29 cellular contexts compared by ENCODE assay signal in genomic region chr2:68932392-68932791, GRCh38. TPM values are rescaled to one million over a fixed set of nuclear protein-coding genes. Genes with fewer than 3 reads are reported as not detected.
"Had no signal": no experiment of that assay in that cellular context is flagged by ENCODE, and none has a peak within 500 bp of the region (broad histone marks: within the 10 kb centered on the region; RNA-seq: fewer than 3 reads in every experiment).

No MANE protein-coding gene starts in this region.

- ATAC-seq: activated CD4-positive, alpha-beta T cell treated with anti-CD3 and anti-CD28 coated beads for 36 hours; activated T-cell treated with anti-CD3 and anti-CD28 coated beads, Interleukin-2, amount 50 U/mL, for 4 hours; left lobe of liver; naive thymus-derived CD8-positive, alpha-beta T cell had no signal

- H3K4me1 ChIP-seq: transverse colon had no signal

- H3K4me3 Mint-ChIP-seq: activated B cell treated with CpG ODN at 0.5 μM for 24 hours; activated CD4-positive, alpha-beta T cell treated with anti-CD3 and anti-CD28 coated beads for 36 hours; activated naive CD8-positive, alpha-beta T cell treated with anti-CD3 and anti-CD28 coated beads for 36 hours; activated T-cell treated with anti-CD3 and anti-CD28 coated beads, Interleukin-2, amount 50 U/mL, for 4 hours; mesothelial cell of epicardium; naive thymus-derived CD8-positive, alpha-beta T cell; stimulated activated naive CD8-positive, alpha-beta T cell treated with anti-CD3 and anti-CD28 coated beads, Interleukin-15, Interleukin-2, amounts not matched to agents 100 ng/mL and 50 ng/mL, for 24 hours had no signal

- DNase-seq: activated B cell treated with CpG ODN at 0.5 μM for 24 hours; activated CD4-positive, alpha-beta T cell treated with anti-CD3 and anti-CD28 coated beads for 36 hours; activated CD4-positive, alpha-beta T cell treated with anti-CD3 and anti-CD28 coated beads, Interleukin-2, amount 50 U/mL, for 4 hours; activated CD8-positive, alpha-beta memory T cell treated with anti-CD3 and anti-CD28 coated beads, Interleukin-2, amount 50 U/mL, for 48 hours; activated naive CD4-positive, alpha-beta T cell treated with Interleukin-2 at 50 U/mL for 16 hours; activated naive CD8-positive, alpha-beta T cell treated with anti-CD3 and anti-CD28 coated beads for 36 hours; activated T-cell treated with anti-CD3 and anti-CD28 coated beads, Interleukin-2, amount 50 U/mL, for 4 hours; amniotic stem cell; foreskin fibroblast; kidney; naive thymus-derived CD8-positive, alpha-beta T cell; retina; stimulated activated CD4-positive, alpha-beta T cell treated with anti-CD3 and anti-CD28 coated beads, Interleukin-4, amount 100 ng/mL, for 4 hours; T-helper 9 cell; transverse colon had no signal

- H3K27ac Mint-ChIP-seq: activated B cell treated with CpG ODN at 0.5 μM for 24 hours; activated CD4-positive, alpha-beta T cell treated with anti-CD3 and anti-CD28 coated beads for 36 hours; activated naive CD8-positive, alpha-beta T cell treated with anti-CD3 and anti-CD28 coated beads for 36 hours; mesothelial cell of epicardium; progenitor cell of endocrine pancreas; stimulated activated naive CD8-positive, alpha-beta T cell treated with anti-CD3 and anti-CD28 coated beads, Interleukin-15, Interleukin-2, amounts not matched to agents 100 ng/mL and 50 ng/mL, for 24 hours had no signal

- H3K9me3 Mint-ChIP-seq: activated naive CD8-positive, alpha-beta T cell treated with anti-CD3 and anti-CD28 coated beads for 36 hours; activated T-cell treated with anti-CD3 and anti-CD28 coated beads, Interleukin-2, amount 50 U/mL, for 4 hours; mesothelial cell of epicardium; naive thymus-derived CD8-positive, alpha-beta T cell; stimulated activated naive CD8-positive, alpha-beta T cell treated with anti-CD3 and anti-CD28 coated beads, Interleukin-15, Interleukin-2, amounts not matched to agents 100 ng/mL and 50 ng/mL, for 24 hours had no signal

- H3K4me1 Mint-ChIP-seq: activated B cell treated with CpG ODN at 0.5 μM for 24 hours; activated CD4-positive, alpha-beta T cell treated with anti-CD3 and anti-CD28 coated beads for 36 hours; activated naive CD8-positive, alpha-beta T cell treated with anti-CD3 and anti-CD28 coated beads for 36 hours; naive thymus-derived CD8-positive, alpha-beta T cell had no signal

- H3K27me3 ChIP-seq: suprapubic skin, transverse colon, vagina had no signal

- H3K27me3 Mint-ChIP-seq: stimulated activated naive CD8-positive, alpha-beta T cell treated with anti-CD3 and anti-CD28 coated beads, Interleukin-15, Interleukin-2, amounts not matched to agents 100 ng/mL and 50 ng/mL, for 24 hours had no signal

- FAIRE-seq: endometrium, kidney had no signal

- H3K4me3 ChIP-seq: lung, suprapubic skin, transverse colon, vagina had no signal

- H3K9me3 ChIP-seq: suprapubic skin, transverse colon, vagina had no signal

- H3K36me3 ChIP-seq: suprapubic skin, transverse colon, vagina had no signal

- H3K27ac ChIP-seq: suprapubic skin, transverse colon, vagina had no signal

- H3K36me3 Mint-ChIP-seq: activated naive CD8-positive, alpha-beta T cell treated with anti-CD3 and anti-CD28 coated beads for 36 hours; mesothelial cell of epicardium; naive thymus-derived CD8-positive, alpha-beta T cell had no signal

RNA-seq across cellular contexts. Expression of gene GKN2, which starts 20.3 kb away (rescaled TPM):
- total RNA-seq: activated B cell treated with CpG ODN at 0.5 μM for 24 hours; activated CD4-positive, alpha-beta T cell treated with anti-CD3 and anti-CD28 coated beads for 36 hours; activated CD8-positive, alpha-beta memory T cell treated with anti-CD3 and anti-CD28 coated beads for 36 hours; activated naive CD8-positive, alpha-beta T cell treated with anti-CD3 and anti-CD28 coated beads for 36 hours; activated T-cell treated with anti-CD3 and anti-CD28 coated beads, Interleukin-2, amount 50 U/mL, for 4 hours; cerebellum; epithelial cell of proximal tubule; fibroblast of lung; kidney; left lobe of liver; mesothelial cell of epicardium; naive thymus-derived CD8-positive, alpha-beta T cell; osteocyte; progenitor cell of endocrine pancreas; suprapubic skin; T-helper 1 cell treated with Interleukin-12 subunit alpha and Interleukin-12 subunit beta and Interleukin-4 antibody, amounts not matched to agents 30 ng/mL and 1 ng/mL, for 36 hours; transverse colon; vagina had no signal
- polyA plus RNA-seq: fibroblast of lung; naive thymus-derived CD8-positive, alpha-beta T cell had no signal

RNA-seq across cellular contexts. Expression of gene GKN1, which starts 42.0 kb away (rescaled TPM):
- total RNA-seq: activated B cell treated with CpG ODN at 0.5 μM for 24 hours; activated CD4-positive, alpha-beta T cell treated with anti-CD3 and anti-CD28 coated beads for 36 hours; activated CD8-positive, alpha-beta memory T cell treated with anti-CD3 and anti-CD28 coated beads for 36 hours; activated naive CD8-positive, alpha-beta T cell treated with anti-CD3 and anti-CD28 coated beads for 36 hours; activated T-cell treated with anti-CD3 and anti-CD28 coated beads, Interleukin-2, amount 50 U/mL, for 4 hours; cerebellum; epithelial cell of proximal tubule; fibroblast of lung; kidney; left lobe of liver; lung; mesothelial cell of epicardium; naive thymus-derived CD8-positive, alpha-beta T cell; osteocyte; progenitor cell of endocrine pancreas; suprapubic skin; T-helper 1 cell treated with Interleukin-12 subunit alpha and Interleukin-12 subunit beta and Interleukin-4 antibody, amounts not matched to agents 30 ng/mL and 1 ng/mL, for 36 hours; transverse colon; vagina had no signal
- polyA plus RNA-seq: fibroblast of lung; naive thymus-derived CD8-positive, alpha-beta T cell had no signal
